13 cellular contexts compared by ENCODE assay signal in the genomic region with DNA sequence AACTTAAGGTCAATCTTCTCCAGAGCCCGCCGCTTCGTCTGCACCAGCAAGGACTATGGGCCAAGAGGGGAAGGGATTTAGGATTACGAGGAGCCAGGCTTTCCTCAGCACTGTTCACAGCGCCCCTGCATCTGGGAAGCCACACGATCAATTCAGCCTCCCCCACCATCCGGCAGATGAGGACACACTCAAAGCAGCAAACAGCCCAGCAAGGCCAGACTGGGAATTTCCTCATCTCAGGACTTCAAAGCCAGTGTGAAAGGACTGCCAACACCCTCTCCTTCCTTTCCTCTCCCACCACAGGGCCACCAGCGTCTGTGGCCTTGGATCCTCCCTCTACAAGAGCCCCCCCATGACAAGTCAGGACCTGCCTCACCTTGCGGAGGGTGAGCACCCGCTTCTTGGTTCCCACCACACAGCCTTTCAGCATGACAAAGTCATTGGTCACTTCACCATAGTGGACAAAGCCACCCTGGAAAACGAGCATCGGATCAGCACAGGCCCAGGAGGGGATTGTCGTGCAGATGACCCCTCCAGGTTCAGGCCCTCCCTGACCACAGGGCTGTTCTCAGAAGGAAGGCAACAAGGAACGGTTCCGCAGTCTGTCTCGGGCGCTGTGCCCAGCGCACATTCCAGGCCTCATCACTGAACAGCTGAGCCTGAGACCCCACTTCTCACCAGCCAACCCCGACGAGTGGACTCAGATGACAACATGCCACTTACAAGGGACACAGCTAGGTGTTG. TPM values are rescaled to one million over a fixed set of nuclear protein-coding genes. Genes with fewer than 3 reads are reported as not detected.
A peak's percentile ranks its signal among the peaks of the same experiment; 100 is the strongest.
DNase-seq lines count a peak whose midpoint lies in the region; ATAC-seq, FAIRE-seq and TF ChIP-seq lines count a peak whose summit lies in the region.
"Had no signal": no experiment of that assay in that cellular context is flagged by ENCODE, and none has a peak within 500 bp of the region (broad histone marks: within the 10 kb centered on the region; RNA-seq: fewer than 3 reads in every experiment).

No MANE protein-coding gene starts in this region.

- in situ Hi-C loops in IMR-90 (cut with MboI; ENCODE audit: low sequenced_read_pairs) (loop anchor here (5.0 to 10.0 kb wide), 3 partner anchors 141 to 309 kb away; a partner anchor contains a TSS), GM12878 (cut with MboI) (loop anchor here (5.0 kb wide), 2 partner anchors 141 to 306 kb away; no protein-coding TSS in a partner anchor)

- H3K56ac ChIP-seq in IMR-90 (ENCODE audit: extremely low read depth, insufficient read depth, low read length): no peak overlapping the region

- TF ChIP-seq POLR2A in IMR-90 (IDR thresholded peaks at IDR 0.05; ENCODE audit: low read depth, low read length) (no peak), GM12878 (IDR thresholded peaks at IDR 0.05; ENCODE audit: low read depth, low read length) (peak; percentile 62)

- peak overlapping the region; percentile 69 for H2AK9ac ChIP-seq in IMR-90 (replicated peaks; ENCODE audit: low read depth, low read length, poor library complexity)

- H4K5ac ChIP-seq in IMR-90 (ENCODE audit: low read depth, low read length): no peak overlapping the region

- no peak for ATAC-seq in IMR-90 (ENCODE audit: low read depth)
- no peak for ATAC-seq in GM12878
- no peak for ATAC-seq in GM21529 (IDR thresholded peaks at IDR 0.05; ENCODE audit: unreplicated experiment)
- ATAC-seq: lower lobe of right lung had no signal

- 85% methylated on average over 4 of the region's 20 CpGs; no CpG with 5 or more reads in 1 of the 2 experiments for WGBS in IMR-90 (ENCODE audit: extremely low coverage in 2 of 2, insufficient read length in 1 of 2), 2 experiments
- WGBS in GM12878 (ENCODE audit: insufficient coverage, insufficient replicate concordance, low lambda C conversion rate, missing lambda C conversion rate): 88% methylated on average over 18 of the region's 20 CpGs

- H3K4me1 Mint-ChIP-seq in activated T-cell treated with anti-CD3 and anti-CD28 coated beads, Interleukin-2, amount 50 U/mL, for 24 hours (ENCODE audit: low read depth): peaks cover 68% of the 10 kb centered on the region

- CTCF ChIA-PET in IMR-90 (lab: Yijun Ruan, JAX): no interaction called here
- CTCF ChIA-PET in GM12878 (lab: Yijun Ruan, JAX): interaction anchor here (0.9 to 6.6 kb wide), 5 partner anchors 143 to 206 kb away, joined by 3 to 100 read pairs (median 5); a partner anchor contains a TSS

- no peak overlapping the region for H2AK5ac ChIP-seq in IMR-90 (ENCODE audit: low read depth, low read length)

- TF ChIP-seq CTCF in IMR-90 (conservative IDR thresholded peaks at IDR 0.05; ENCODE audit: low read depth, low read length): no peak
- TF ChIP-seq CTCF in GM12878 (IDR thresholded peaks at IDR 0.05 in 2 of 3, conservative IDR thresholded peaks at IDR 0.05 in 1 of 3; ENCODE audit: control insufficient read depth in 2 of 3, extremely low read depth in 1 of 3, insufficient read depth in 1 of 3, low read depth in 3 of 3, low read length in 3 of 3): no peak
- TF ChIP-seq CTCF in osteoblast (IDR thresholded peaks at IDR 0.05; ENCODE audit: extremely low read depth, low read depth, low read length): no peak

- H2BK120ac ChIP-seq in IMR-90 (ENCODE audit: low read depth, low read length): no peak overlapping the region

- no peak for TF ChIP-seq EP300 in GM12878 (IDR thresholded peaks at IDR 0.05; ENCODE audit: borderline replicate concordance in 1 of 2, control insufficient read depth in 1 of 2, low read depth in 2 of 2, low read length in 2 of 2)

- H3K4me3 Mint-ChIP-seq in activated T-cell treated with anti-CD3 and anti-CD28 coated beads, Interleukin-2, amount 50 U/mL, for 24 hours: peak overlapping the region; percentile 99

- no peak overlapping the region for H2BK20ac ChIP-seq in IMR-90 (ENCODE audit: low read depth, low read length)

- H2AFZ ChIP-seq in IMR-90 (replicated peaks; ENCODE audit: low read length, poor library complexity): no peak overlapping the region
- H2AFZ ChIP-seq in GM12878 (ENCODE audit: control insufficient read depth, low read depth, low read length): no peak overlapping the region
- H2AFZ ChIP-seq in osteoblast (ENCODE audit: low read length): no peak overlapping the region

- H3K23ac ChIP-seq in IMR-90 (ENCODE audit: low read depth, low read length): peak overlapping the region; percentile 29

- H2BK15ac ChIP-seq in IMR-90 (ENCODE audit: low read depth, low read length): no peak overlapping the region

- no peak overlapping the region for H4K91ac ChIP-seq in IMR-90 (ENCODE audit: insufficient read depth, low read depth, low read length)

- RAD21 ChIA-PET in GM12878 (lab: Charles Lee; ENCODE audit: unreplicated experiment): interaction anchor here (7.0 kb wide), 1 partner anchor 143 kb away, joined by 76 read pairs; no protein-coding TSS in a partner anchor

- peak overlapping the region; percentile 88 for H3K27ac Mint-ChIP-seq in activated T-cell treated with anti-CD3 and anti-CD28 coated beads, Interleukin-2, amount 50 U/mL, for 24 hours

- H3K9me3 ChIP-seq in IMR-90 (ENCODE audit: control insufficient read depth, insufficient read depth, low read length) (no peaks in the 10 kb centered on the region), GM12878 (replicated peaks; ENCODE audit: control insufficient read depth, insufficient read depth, low read length) (no peaks in the 10 kb centered on the region), osteoblast (ENCODE audit: low read depth, low read length) (no peaks in the 10 kb centered on the region)
- H3K9me3 ChIP-seq: lower lobe of right lung had no signal

- peaks cover 23 to 83% of the 10 kb centered on the region in 2 experiments for H3K79me1 ChIP-seq in IMR-90 (ENCODE audit: low read depth in 1 of 2, low read length in 2 of 2)

- H3K4ac ChIP-seq in IMR-90 (ENCODE audit: low read depth, low read length): no peak overlapping the region

- peak overlapping the region; percentile 18 for H2BK5ac ChIP-seq in IMR-90 (ENCODE audit: low read depth, low read length, poor library complexity, severe bottlenecking)

- H4K8ac ChIP-seq in IMR-90 (ENCODE audit: low read depth in 2 of 2, low read length in 2 of 2): no peak overlapping the region

- TF ChIP-seq RAD21 in IMR-90 (IDR thresholded peaks at IDR 0.05; ENCODE audit: low read length) (no peak), GM12878 (IDR thresholded peaks at IDR 0.05; ENCODE audit: insufficient read depth, low read depth, low read length) (no peak)

- H3K36me3 Mint-ChIP-seq in activated T-cell treated with anti-CD3 and anti-CD28 coated beads, Interleukin-2, amount 50 U/mL, for 24 hours (ENCODE audit: low read depth): peaks cover 79% of the 10 kb centered on the region

- H3K79me2 ChIP-seq in GM12878 (ENCODE audit: control insufficient read depth, insufficient read depth, low read length): peaks cover 45% of the 10 kb centered on the region
- H3K79me2 ChIP-seq in osteoblast (ENCODE audit: insufficient read depth, low read length): peaks cover 60% of the 10 kb centered on the region

- POLR2A ChIA-PET in IMR-90 (lab: Charles Lee; ENCODE audit: unreplicated experiment) (interaction anchor here (0.6 kb wide), 1 partner anchor 61 kb away, joined by 3 read pairs; no protein-coding TSS in a partner anchor), GM12878 (lab: Charles Lee) (no interaction called here)

- H3K27ac ChIP-seq in IMR-90 (ENCODE audit: insufficient read depth, low read length) (peak overlapping the region; percentile 11; the same call in 1 of the 2 replicates), GM12878 (ENCODE audit: control insufficient read depth, insufficient read depth) (no peak overlapping the region), osteoblast (ENCODE audit: low read depth, low read length) (no peak overlapping the region)
- H3K27ac ChIP-seq: lower lobe of right lung had no signal

- peaks cover 99% of the 10 kb centered on the region for H4K20me1 ChIP-seq in IMR-90 (ENCODE audit: insufficient read depth, low read length)
- peaks cover 30% of the 10 kb centered on the region for H4K20me1 ChIP-seq in GM12878 (ENCODE audit: control insufficient read depth, insufficient read depth)
- peaks cover 80% of the 10 kb centered on the region for H4K20me1 ChIP-seq in osteoblast (ENCODE audit: insufficient read depth, low read length)

- H3K9me1 ChIP-seq in IMR-90 (ENCODE audit: insufficient read depth, low read length): peaks cover 2% of the 10 kb centered on the region; the same call in 1 of the 2 replicates

- DNase-seq in activated T-cell treated with anti-CD3 and anti-CD28 coated beads, Interleukin-2, amount 50 U/mL, for 24 hours: no peak
- no peak for DNase-seq in activated T-cell treated with anti-CD3 and anti-CD28 coated beads for 4 hours
- no peak for DNase-seq in IMR-90
- DNase-seq in GM12878 (ENCODE audit: low read depth, low spot score): no peak
- DNase-seq in osteoblast (ENCODE audit: insufficient read length, low spot score, missing footprints): peak; percentile 25
- DNase-seq in COR-L47 (lab: John Stamatoyannopoulos, UW): no peak
- no peak for DNase-seq in NCI-H187 treated with DMSO at 0.1 percent for 48 hours (lab: John Stamatoyannopoulos, UW)
- DNase-seq: ACHN, HCEC 1CT, lower lobe of right lung, NCI-H526, retina had no signal

- no peaks in the 10 kb centered on the region for H3K9me3 Mint-ChIP-seq in activated T-cell treated with anti-CD3 and anti-CD28 coated beads, Interleukin-2, amount 50 U/mL, for 24 hours

- H3K36me3 ChIP-seq in IMR-90 (ENCODE audit: control insufficient read depth, insufficient read depth, low read length) (peaks cover 81% of the 10 kb centered on the region), GM12878 (ENCODE audit: control insufficient read depth in 2 of 2, insufficient read depth in 2 of 2, low read length in 1 of 2) (peaks cover 51 to 56% of the 10 kb centered on the region in 2 experiments), osteoblast (ENCODE audit: insufficient read depth, low read length) (peaks cover 70% of the 10 kb centered on the region)

- BruUV-seq in IMR-90 (replicated peaks; lab: Mats Ljungman, UMichigan) (TSS peak; percentile 8), GM12878 (replicated peaks; lab: Mats Ljungman, UMichigan) (no TSS peak)

- H3K14ac ChIP-seq in IMR-90 (replicated peaks; ENCODE audit: low read depth, low read length): no peak overlapping the region

- H3K9ac ChIP-seq in IMR-90 (ENCODE audit: low read depth, low read length): no peak overlapping the region
- peak overlapping the region; percentile 33; the same call in 1 of the 2 replicates for H3K9ac ChIP-seq in GM12878 (ENCODE audit: control insufficient read depth, insufficient read depth, low read length)

- H3K18ac ChIP-seq in IMR-90 (ENCODE audit: low read depth, low read length): no peak overlapping the region

- intact Hi-C loops in IMR-90 (cut with micrococcal nuclease) (loop anchor here (10.0 kb wide), 2 partner anchors 309 to 549 kb away; no protein-coding TSS in a partner anchor), GM12878 (cut with micrococcal nuclease; ENCODE audit: unreplicated experiment) (loop anchor here (5.0 to 10.0 kb wide), 2 partner anchors 306 to 549 kb away; no protein-coding TSS in a partner anchor)

- SMC1A ChIA-PET in GM12878 (lab: Charles Lee; ENCODE audit: uncharacterized antibody, unreplicated experiment): interaction anchor here (0.6 to 0.7 kb wide), 2 partner anchors 18 to 142 kb away, joined by 3 to 5 read pairs; no protein-coding TSS in a partner anchor

- dilution Hi-C loops in IMR-90 (cut with HindIII; ENCODE audit: low sequenced_read_pairs, unreplicated experiment): no loop called here

- H3K27me3 Mint-ChIP-seq in activated T-cell treated with anti-CD3 and anti-CD28 coated beads, Interleukin-2, amount 50 U/mL, for 24 hours: no peaks in the 10 kb centered on the region

- H3K4me1 ChIP-seq in IMR-90 (ENCODE audit: control insufficient read depth, insufficient read depth, low read length): peaks cover 33% of the 10 kb centered on the region
- H3K4me1 ChIP-seq in GM12878 (ENCODE audit: control insufficient read depth, insufficient read depth, low read length): peaks cover 39% of the 10 kb centered on the region
- H3K4me1 ChIP-seq in osteoblast (ENCODE audit: insufficient read depth, low read length): peaks cover 51% of the 10 kb centered on the region

- H3K27me3 ChIP-seq in IMR-90 (ENCODE audit: control insufficient read depth, insufficient read depth, low read length): no peaks in the 10 kb centered on the region
- no peaks in the 10 kb centered on the region for H3K27me3 ChIP-seq in GM12878 (replicated peaks in 1 of 2; ENCODE audit: control insufficient read depth in 2 of 2, insufficient read depth in 2 of 2, low read length in 1 of 2)
- H3K27me3 ChIP-seq in osteoblast (ENCODE audit: insufficient read depth, low read length): no peaks in the 10 kb centered on the region

- FAIRE-seq in GM12878 (lab: Jason Lieb, UNC): no peak

- H3K4me3 ChIP-seq in IMR-90 (ENCODE audit: insufficient read depth, low read depth, low read length) (no peak overlapping the region), GM12878 (no peak overlapping the region), osteoblast (ENCODE audit: insufficient read depth, low read length) (no peak overlapping the region)
- H3K4me3 ChIP-seq: lower lobe of right lung had no signal

- H3K4me2 ChIP-seq in IMR-90 (ENCODE audit: low read depth, low read length) (no peak overlapping the region), GM12878 (ENCODE audit: control insufficient read depth, insufficient read depth) (peak overlapping the region; percentile 57; the same call in 1 of the 2 replicates), osteoblast (ENCODE audit: insufficient read depth, low read length) (peak overlapping the region; percentile 2)

RNA-seq across cellular contexts. Expression of a gene that starts 6.0 kb away (rescaled TPM):
- total RNA-seq in IMR-90 (2012; rRNA removed): 2,871 and 3,750 TPM in 2 replicates
- polyA plus RNA-seq in IMR-90 (2012; rRNA removed): 3,097 and 3,312 TPM in 2 replicates
- 2,912 and 3,812 TPM in 2 replicates for polyA plus RNA-seq in IMR-90 (2012; cell fraction: cytosol; rRNA removed)
- polyA plus RNA-seq in IMR-90 (2012; cell fraction: nucleus; rRNA removed; ENCODE audit: low replicate concordance): 2,181 and 2,704 TPM in 2 replicates
- 617 and 660 TPM in 2 replicates for total RNA-seq in GM12878 (2013; cell fraction: nucleolus; rRNA removed)
- 3,609 and 4,063 TPM in 2 replicates for total RNA-seq in GM12878 (2014; rRNA removed)
- 4,008 and 4,055 TPM in 2 replicates for total RNA-seq in GM12878 (2014; rRNA removed; fragmentation: Illumina TruSeq; extraction: Trizol)
- total RNA-seq in GM12878 (2021): 3,311 and 3,339 TPM in 2 replicates
- 2,680 TPM for polyA plus RNA-seq in GM12878 (2011; ENCODE audit: low read depth)
- 2,932 and 3,630 TPM in 2 replicates for polyA plus RNA-seq in GM12878 (2011; rRNA removed)
- 4,949 and 6,264 TPM in 2 replicates for polyA plus RNA-seq in GM12878 (2011; cell fraction: cytosol; rRNA removed)
- polyA plus RNA-seq in GM12878 (2011; cell fraction: nucleus; rRNA removed): 2,731 and 2,827 TPM in 2 replicates
- polyA plus RNA-seq in GM12878 (2012): 5,254 and 5,686 TPM in 2 replicates
- polyA plus RNA-seq in GM12878 (2014; fragmentation: Illumina TruSeq; extraction: Trizol): 2,337 and 3,976 TPM in 2 replicates
- polyA plus RNA-seq in GM12878 (2014; fragmentation: Nextera tagmentation; extraction: Ambion mirVana): 1,000 to 10,000 TPM; 4,597 to 6,791 TPM
- polyA plus RNA-seq in GM12878 (2014; rRNA removed): 4,251 and 4,350 TPM in 2 replicates
- polyA plus RNA-seq in GM12878 (2016; fragmentation: Nextera tagmentation; extraction: Ambion mirVana): 1,000 to 10,000 TPM; 1,534 to 1,710 TPM
- polyA minus RNA-seq in GM12878 (2011; rRNA and poly(A)+ RNA removed): 2,132 and 3,515 TPM in 2 replicates
- 930 and 947 TPM in 2 replicates for polyA minus RNA-seq in GM12878 (2011; cell fraction: cytosol; rRNA and poly(A)+ RNA removed)
- 567 and 823 TPM in 2 replicates for polyA minus RNA-seq in GM12878 (2011; cell fraction: nucleus; rRNA and poly(A)+ RNA removed)
- total RNA-seq in osteoblast: 1,858 and 2,119 TPM in 2 replicates

RNA-seq across cellular contexts. Expression of a gene that starts 36.4 kb away (rescaled TPM):
- total RNA-seq in IMR-90 (2012; rRNA removed) (6.3 and 19.7 TPM in 2 replicates), GM12878 (2014; rRNA removed) (2.8 and 4.7 TPM in 2 replicates), GM12878 (2014; rRNA removed; fragmentation: Illumina TruSeq; extraction: Trizol) (2.0 and 2.5 TPM in 2 replicates), GM12878 (2021) (6.6 and 6.7 TPM in 2 replicates), osteoblast (2.1 and 3.6 TPM in 2 replicates)
- polyA plus RNA-seq in IMR-90 (2012; rRNA removed) (81.5 and 82.8 TPM in 2 replicates), GM12878 (2011; rRNA removed) (0.33 and 0.87 TPM in 2 replicates), GM12878 (2014; fragmentation: Illumina TruSeq; extraction: Trizol) (0.84 and 2.4 TPM in 2 replicates), GM12878 (2014; fragmentation: Nextera tagmentation; extraction: Ambion mirVana) (1 to 10 TPM; 1.4 to 1.7 TPM), GM12878 (2014; rRNA removed) (8.3 and 9.2 TPM in 2 replicates), GM12878 (2016; fragmentation: Nextera tagmentation; extraction: Ambion mirVana) (1 to 10 TPM; 5.7 to 6.2 TPM)
- polyA plus RNA-seq in IMR-90 (2012; cell fraction: cytosol; rRNA removed): 12.5 and 103 TPM in 2 replicates
- polyA plus RNA-seq in IMR-90 (2012; cell fraction: nucleus; rRNA removed; ENCODE audit: low replicate concordance): 69.4 and 179 TPM in 2 replicates
- 13.0 and 13.2 TPM in 2 replicates for total RNA-seq in GM12878 (2013; cell fraction: nucleolus; rRNA removed)
- 1.1 TPM for polyA plus RNA-seq in GM12878 (2011; ENCODE audit: low read depth)
- 1.1 and 2.2 TPM in 2 replicates for polyA plus RNA-seq in GM12878 (2011; cell fraction: cytosol; rRNA removed)
- polyA plus RNA-seq in GM12878 (2011; cell fraction: nucleus; rRNA removed): 1.8 and 3.1 TPM in 2 replicates
- polyA plus RNA-seq in GM12878 (2012): 1.4 and 2.9 TPM in 2 replicates
- 0.52 and 1.8 TPM in 2 replicates for polyA minus RNA-seq in GM12878 (2011; rRNA and poly(A)+ RNA removed)
- not detected in 2 replicates for polyA minus RNA-seq in GM12878 (2011; cell fraction: cytosol; rRNA and poly(A)+ RNA removed)
- polyA minus RNA-seq in GM12878 (2011; cell fraction: nucleus; rRNA and poly(A)+ RNA removed): 0.19 and 0.97 TPM in 2 replicates
